Comparison of ENCODE assay signal across 20 cellular contexts in genomic region chr11:17609536-17610401, GRCh38.
DNase-seq lines count a peak whose midpoint lies in the region; ATAC-seq and TF ChIP-seq lines count a peak whose summit lies in the region.
"Had no signal": no experiment of that assay in that cellular context is flagged by ENCODE, and none has a peak within 500 bp of the region (broad histone marks: within the 10 kb centered on the region; RNA-seq: fewer than 3 reads in every experiment).

No MANE protein-coding gene starts in this region.

- H3K9me3 ChIP-seq in SK-N-SH, result no peaks in the 10 kb centered on the region
- no peaks in the 10 kb centered on the region for H3K9me3 ChIP-seq in right atrium auricular region
- no peaks in the 10 kb centered on the region for H3K9me3 ChIP-seq in right cardiac atrium (ENCODE audit: control insufficient read depth, low read length)
- H3K9me3 ChIP-seq: Caco-2, MG63 had no signal

- no peaks in the 10 kb centered on the region for H3K36me3 ChIP-seq in SK-N-SH (replicated peaks in 1 of 2; ENCODE audit: control insufficient read depth in 1 of 2, insufficient read depth in 2 of 2, low read length in 1 of 2)
- H3K36me3 ChIP-seq in right atrium auricular region, result no peaks in the 10 kb centered on the region
- H3K36me3 ChIP-seq: MG63 had no signal

- CTCF ChIA-PET in SK-N-SH (lab: Yijun Ruan, JAX) (interaction anchor here (0.8 to 3.5 kb wide), 3 partner anchors 11 to 121 kb away, joined by 3 to 15 read pairs (median 9); no protein-coding TSS in a partner anchor), GM10248 (lab: Yijun Ruan, JAX) (no interaction called here)

- 45% methylated on average over 9 of the region's 14 CpGs for WGBS in SK-N-SH (ENCODE audit: low lambda C conversion rate)
- 76% methylated on average over 14 of the region's 14 CpGs for WGBS in right cardiac atrium

- no peaks in the 10 kb centered on the region for H3K9me2 ChIP-seq in SK-N-SH

- POLR2A ChIA-PET in SK-N-SH (lab: Yijun Ruan, JAX) (no interaction called here), GM10248 (lab: Yijun Ruan, JAX) (no interaction called here)

- no peaks in the 10 kb centered on the region for H3K27me3 ChIP-seq in SK-N-SH (ENCODE audit: insufficient read depth)
- H3K27me3 ChIP-seq in right atrium auricular region, result no peaks in the 10 kb centered on the region
- no peaks in the 10 kb centered on the region for H3K27me3 ChIP-seq in right cardiac atrium (ENCODE audit: control insufficient read depth, insufficient read depth)
- H3K27me3 ChIP-seq: MG63 had no signal

- peaks cover 0 to 9% of the 10 kb centered on the region in 2 experiments; a peak in 1 of 4 replicates for H3K4me1 ChIP-seq in SK-N-SH (ENCODE audit: control insufficient read depth in 1 of 2, insufficient read depth in 2 of 2, low read depth in 1 of 2, low read length in 1 of 2)
- no peaks in the 10 kb centered on the region for H3K4me1 ChIP-seq in right atrium auricular region
- H3K4me1 ChIP-seq in right cardiac atrium (ENCODE audit: control insufficient read depth, insufficient read depth, low read length), result no peaks in the 10 kb centered on the region
- H3K4me1 ChIP-seq: Caco-2 had no signal

- DNase-seq in SK-N-SH (peak; percentile 22), right atrium auricular region (ENCODE audit: low spot score) (peak; percentile 50), right cardiac atrium (no peak), mucosa of gallbladder (ENCODE audit: low spot score) (peak; percentile 4), NCI-H446 treated with DMSO at 0.1 percent for 48 hours (lab: John Stamatoyannopoulos, UW) (no peak), GM10248 (ENCODE audit: extremely low spot score) (no peak), NCI-H510A treated with DMSO at 0.1 percent for 48 hours (lab: John Stamatoyannopoulos, UW) (no peak)
- DNase-seq: Caco-2; CD4-positive, alpha-beta T cell; GOT3; Kasumi-1; MG63; NCI-H1048; NCI-H1436 treated with DMSO at 0.1 percent for 48 hours; NCI-H2029 treated with DMSO at 0.1 percent for 48 hours; NCI-H2171; NCI-H69; NK-92 treated with Interleukin-12 subunit alpha and Interleukin-12 subunit beta, amount 100 ng/mL, for 24 hours had no signal

- TF ChIP-seq RAD21 in SK-N-SH (IDR thresholded peaks at IDR 0.05; ENCODE audit: low read length), result no peak

- no peak for TF ChIP-seq EP300 in SK-N-SH (IDR thresholded peaks at IDR 0.05; ENCODE audit: borderline replicate concordance in 1 of 2, low read depth in 1 of 2, low read length in 1 of 2)

- H4K20me1 ChIP-seq in SK-N-SH (ENCODE audit: insufficient read depth), result no peaks in the 10 kb centered on the region

- H3F3A ChIP-seq in SK-N-SH (replicated peaks; ENCODE audit: insufficient read depth), result no peaks in the 10 kb centered on the region

- no peaks in the 10 kb centered on the region for H3K79me2 ChIP-seq in SK-N-SH (ENCODE audit: insufficient read depth)

- H3K4me2 ChIP-seq in SK-N-SH, result no peak overlapping the region

- intact Hi-C loops in right cardiac atrium (cut with DNase I), result no loop called here

- no peak overlapping the region for H3K4me3 ChIP-seq in SK-N-SH (ENCODE audit: low read depth in 2 of 2, low read length in 1 of 2)
- no peak overlapping the region for H3K4me3 ChIP-seq in right atrium auricular region
- no peak overlapping the region for H3K4me3 ChIP-seq in right cardiac atrium (ENCODE audit: low read length)
- H3K4me3 ChIP-seq: MG63 had no signal

- TF ChIP-seq CTCF in SK-N-SH (IDR thresholded peaks at IDR 0.05), result no peak
- no peak for TF ChIP-seq CTCF in right atrium auricular region (IDR thresholded peaks at IDR 0.05)
- no peak for TF ChIP-seq CTCF in GM10248 (IDR thresholded peaks at IDR 0.05; ENCODE audit: control extremely low read depth, extremely low read depth, low read depth, missing control alignments)

- H3K9ac ChIP-seq in SK-N-SH, result no peak overlapping the region

- no peak overlapping the region for H3K27ac ChIP-seq in SK-N-SH (ENCODE audit: low read depth in 2 of 2, low read length in 1 of 2)
- no peak overlapping the region for H3K27ac ChIP-seq in right atrium auricular region
- no peak overlapping the region for H3K27ac ChIP-seq in right cardiac atrium (ENCODE audit: low read length)

- ATAC-seq in SK-N-SH treated with all-trans-retinoic acid at 6 μM for 48 hours (no peak), right cardiac atrium (no peak)
- ATAC-seq: Right ventricle myocardium inferior had no signal

- no peak overlapping the region for H2AFZ ChIP-seq in SK-N-SH (ENCODE audit: low read depth)

TF ChIP-seq in SK-N-SH, 30 proteins besides CTCF, POLR2A, EP300 and RAD21:
- TF ChIP-seq ZBTB33 (IDR thresholded peaks at IDR 0.05; ENCODE audit: borderline replicate concordance, low read depth), result no peak
- TF ChIP-seq POLR2AphosphoS5 (IDR thresholded peaks at IDR 0.05; ENCODE audit: low read depth, low read length), result no peak
- TF ChIP-seq FOSL2 (IDR thresholded peaks at IDR 0.05; ENCODE audit: borderline replicate concordance, low read depth), result no peak
- no peak for TF ChIP-seq FOXM1 (IDR thresholded peaks at IDR 0.05; ENCODE audit: low read depth)
- TF ChIP-seq TEAD4 (IDR thresholded peaks at IDR 0.05; ENCODE audit: borderline replicate concordance, insufficient read depth), result no peak
- TF ChIP-seq SMC3 (IDR thresholded peaks at IDR 0.05; ENCODE audit: low read depth, low read length), result no peak
- no peak for TF ChIP-seq MEF2A (IDR thresholded peaks at IDR 0.05; ENCODE audit: borderline replicate concordance, low read depth)
- no peak for TF ChIP-seq EZH2phosphoT487 (IDR thresholded peaks at IDR 0.05; ENCODE audit: borderline replicate concordance, low read depth)
- TF ChIP-seq RCOR1 (IDR thresholded peaks at IDR 0.05; ENCODE audit: low read length), result no peak
- TF ChIP-seq MXI1 (IDR thresholded peaks at IDR 0.05; ENCODE audit: low read depth, low read length), result no peak
- TF ChIP-seq YY1 (IDR thresholded peaks at IDR 0.05; ENCODE audit: low read depth), result no peak

TF ChIP-seq in SK-N-SH treated with all-trans-retinoic acid at 6 μM for 48 hours, 23 proteins besides CTCF, POLR2A, EP300 and RAD21 (continues in another document):
- TF ChIP-seq OSR1 (CRISPR knock-in tag; IDR thresholded peaks at IDR 0.05) (no peak), CSDC2 (CRISPR knock-in tag; IDR thresholded peaks at IDR 0.05) (no peak), SNAI2 (CRISPR knock-in tag; IDR thresholded peaks at IDR 0.05) (no peak), ESRRG (CRISPR knock-in tag; IDR thresholded peaks at IDR 0.05) (no peak), PPARA (CRISPR knock-in tag; IDR thresholded peaks at IDR 0.05; ENCODE audit: borderline replicate concordance) (no peak), CSRNP3 (CRISPR knock-in tag; IDR thresholded peaks at IDR 0.05) (no peak)
- TF ChIP-seq, protein P1, sequence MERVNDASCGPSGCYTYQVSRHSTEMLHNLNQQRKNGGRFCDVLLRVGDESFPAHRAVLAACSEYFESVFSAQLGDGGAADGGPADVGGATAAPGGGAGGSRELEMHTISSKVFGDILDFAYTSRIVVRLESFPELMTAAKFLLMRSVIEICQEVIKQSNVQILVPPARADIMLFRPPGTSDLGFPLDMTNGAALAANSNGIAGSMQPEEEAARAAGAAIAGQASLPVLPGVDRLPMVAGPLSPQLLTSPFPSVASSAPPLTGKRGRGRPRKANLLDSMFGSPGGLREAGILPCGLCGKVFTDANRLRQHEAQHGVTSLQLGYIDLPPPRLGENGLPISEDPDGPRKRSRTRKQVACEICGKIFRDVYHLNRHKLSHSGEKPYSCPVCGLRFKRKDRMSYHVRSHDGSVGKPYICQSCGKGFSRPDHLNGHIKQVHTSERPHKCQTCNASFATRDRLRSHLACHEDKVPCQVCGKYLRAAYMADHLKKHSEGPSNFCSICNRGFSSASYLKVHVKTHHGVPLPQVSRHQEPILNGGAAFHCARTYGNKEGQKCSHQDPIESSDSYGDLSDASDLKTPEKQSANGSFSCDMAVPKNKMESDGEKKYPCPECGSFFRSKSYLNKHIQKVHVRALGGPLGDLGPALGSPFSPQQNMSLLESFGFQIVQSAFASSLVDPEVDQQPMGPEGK (CRISPR knock-in tag; IDR thresholded peaks at IDR 0.05; ENCODE audit: borderline replicate concordance), result no peak
- TF ChIP-seq, protein P2, sequence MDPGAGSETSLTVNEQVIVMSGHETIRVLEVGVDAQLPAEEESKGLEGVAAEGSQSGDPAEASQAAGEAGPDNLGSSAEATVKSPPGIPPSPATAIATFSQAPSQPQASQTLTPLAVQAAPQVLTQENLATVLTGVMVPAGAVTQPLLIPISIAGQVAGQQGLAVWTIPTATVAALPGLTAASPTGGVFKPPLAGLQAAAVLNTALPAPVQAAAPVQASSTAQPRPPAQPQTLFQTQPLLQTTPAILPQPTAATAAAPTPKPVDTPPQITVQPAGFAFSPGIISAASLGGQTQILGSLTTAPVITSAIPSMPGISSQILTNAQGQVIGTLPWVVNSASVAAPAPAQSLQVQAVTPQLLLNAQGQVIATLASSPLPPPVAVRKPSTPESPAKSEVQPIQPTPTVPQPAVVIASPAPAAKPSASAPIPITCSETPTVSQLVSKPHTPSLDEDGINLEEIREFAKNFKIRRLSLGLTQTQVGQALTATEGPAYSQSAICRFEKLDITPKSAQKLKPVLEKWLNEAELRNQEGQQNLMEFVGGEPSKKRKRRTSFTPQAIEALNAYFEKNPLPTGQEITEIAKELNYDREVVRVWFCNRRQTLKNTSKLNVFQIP (CRISPR knock-in tag; IDR thresholded peaks at IDR 0.05; ENCODE audit: borderline replicate concordance, low read depth), result no peak

Comparison
In these comparisons a context has a peak if more than half of its experiments do, and no peak if none do; other contexts are left out.
1. DNase-seq: peak in SK-N-SH (single experiment), right atrium auricular region (single experiment) and mucosa of gallbladder (single experiment); none in right cardiac atrium (0 of 3), NCI-H446 treated with DMSO at 0.1 percent for 48 hours (single experiment), GM10248 (single experiment) and NCI-H510A treated with DMSO at 0.1 percent for 48 hours (single experiment).